8 cellular contexts compared by ENCODE assay signal in genomic region chr12:55681142-55682077, GRCh38. TPM values are rescaled to one million over a fixed set of nuclear protein-coding genes. Genes with fewer than 3 reads are reported as not detected.
DNase-seq lines count a peak whose midpoint lies in the region; ATAC-seq and TF ChIP-seq lines count a peak whose summit lies in the region.

No MANE protein-coding gene starts in this region.

- peak overlapping the region in 1 of 10 donors; percentile 26 for H3K27ac Mint-ChIP-seq in naive thymus-derived CD8-positive, alpha-beta T cell

- H3K36me3 Mint-ChIP-seq in naive thymus-derived CD8-positive, alpha-beta T cell = no peaks in the 10 kb centered on the region

- ATAC-seq in RWPE2 (ENCODE audit: low read depth) (peak; percentile 81), HG02870 (IDR thresholded peaks at IDR 0.05; ENCODE audit: unreplicated experiment) (no peak)
- peak in 1 of 2 donors; percentile 45 for ATAC-seq in naive thymus-derived CD8-positive, alpha-beta T cell

- H3K4me1 Mint-ChIP-seq in naive thymus-derived CD8-positive, alpha-beta T cell = peaks cover 13 to 28% (median 15%) of the 10 kb centered on the region in 4 donors

- peak; percentile 46 for TF ChIP-seq CTCF in HFF-Myc (IDR thresholded peaks at IDR 0.05; ENCODE audit: low read depth, low read length, missing control alignments)
- TF ChIP-seq CTCF in RWPE2 (IDR thresholded peaks at IDR 0.05; ENCODE audit: poor library complexity, severe bottlenecking) = peak; percentile 64

- no peaks in the 10 kb centered on the region for H3K4me1 ChIP-seq in RWPE2 (ENCODE audit: insufficient read depth, poor library complexity, severe bottlenecking)

- H3K36me3 ChIP-seq in RWPE2 (ENCODE audit: low read depth) = no peaks in the 10 kb centered on the region

- H3K9me3 Mint-ChIP-seq in naive thymus-derived CD8-positive, alpha-beta T cell = no peaks in the 10 kb centered on the region

- POLR2A ChIA-PET in naive thymus-derived CD8-positive, alpha-beta T cell (lab: Charles Lee) = no interaction called here

- no peaks in the 10 kb centered on the region for H3K27me3 ChIP-seq in RWPE2 (ENCODE audit: insufficient read depth, poor library complexity, severe bottlenecking)

- in situ Hi-C loops in Caki2 (cut with HindIII; ENCODE audit: low pct_unique_long_range_greater_than_20kb, low sequenced_read_pairs) = no loop called here

- DNase-seq in Caki2 (ENCODE audit: low read depth) = peak; percentile 92
- peak; percentile 48 for DNase-seq in HFF-Myc (ENCODE audit: extremely low read depth, low read depth)
- DNase-seq in RWPE2 (ENCODE audit: low spot score) = no peak
- DNase-seq in fibroblast of peridontal ligament (ENCODE audit: extremely low read depth) = peak; percentile 60
- DNase-seq in naive thymus-derived CD8-positive, alpha-beta T cell = no peak
- DNase-seq in activated CD8-positive, alpha-beta memory T cell treated with anti-CD3 and anti-CD28 coated beads for 24 hours = no peak
- DNase-seq in NCI-H2081 treated with DMSO at 0.1 percent for 48 hours (lab: John Stamatoyannopoulos, UW) = no peak

- H3K27me3 Mint-ChIP-seq in naive thymus-derived CD8-positive, alpha-beta T cell = peaks cover 7 to 22% (median 15%) of the 10 kb centered on the region in 5 donors

- H3K9me3 ChIP-seq in RWPE2 (ENCODE audit: severe bottlenecking) = no peaks in the 10 kb centered on the region

- H3K27ac ChIP-seq in RWPE2 (ENCODE audit: poor library complexity, severe bottlenecking) = no peak overlapping the region

- peak overlapping the region; percentile 34 for H3K4me3 ChIP-seq in HFF-Myc (replicated peaks; ENCODE audit: low read depth, low read length)
- no peak overlapping the region for H3K4me3 ChIP-seq in RWPE2 (ENCODE audit: severe bottlenecking)

- H3K4me3 Mint-ChIP-seq in naive thymus-derived CD8-positive, alpha-beta T cell = peak overlapping the region in 7 of 10 donors; percentile 18 to 68 (median 39)

RNA-seq across cellular contexts. Expression of gene ITGA7, which starts 26.3 kb away (rescaled TPM):
- 1.3 and 10.7 TPM in 2 replicates for total RNA-seq in Caki2 (2014; rRNA removed; shearing (Covaris generic); ENCODE audit: low replicate concordance)
- 1 to 10 TPM; 5.2 to 7.0 TPM for total RNA-seq in naive thymus-derived CD8-positive, alpha-beta T cell
- 1 to 10 TPM in 2 of 3 donors, not detected in 1; 1.5 to 1.7 TPM for polyA plus RNA-seq in naive thymus-derived CD8-positive, alpha-beta T cell

RNA-seq across cellular contexts. Expression of gene BLOC1S1, which starts 34.4 kb away (rescaled TPM):
- total RNA-seq in Caki2 (2014; rRNA removed; shearing (Covaris generic); ENCODE audit: low replicate concordance) = 184 and 309 TPM in 2 replicates
- 10 to 100 TPM; 62.9 to 65.7 TPM for total RNA-seq in naive thymus-derived CD8-positive, alpha-beta T cell
- polyA plus RNA-seq in naive thymus-derived CD8-positive, alpha-beta T cell = 100 to 1,000 TPM in 2 of 3 donors, 10 to 100 TPM in 1; 84.3 to 133 (median 117) TPM

RNA-seq across cellular contexts. Expression of gene RDH5, which starts 38.8 kb away (rescaled TPM):
- 2.0 and 2.9 TPM in 2 replicates for total RNA-seq in Caki2 (2014; rRNA removed; shearing (Covaris generic); ENCODE audit: low replicate concordance)
- 10 to 100 TPM; 28.8 to 30.4 TPM for total RNA-seq in naive thymus-derived CD8-positive, alpha-beta T cell
- polyA plus RNA-seq in naive thymus-derived CD8-positive, alpha-beta T cell = 1 to 10 TPM in 2 of 3 donors, not detected in 1; 1.0 to 1.4 TPM

RNA-seq across cellular contexts. Expression of gene OR10P1, which starts 44.7 kb away (rescaled TPM):
- not detected in 2 replicates for total RNA-seq in Caki2 (2014; rRNA removed; shearing (Covaris generic); ENCODE audit: low replicate concordance)
- not detected for total RNA-seq in naive thymus-derived CD8-positive, alpha-beta T cell
- not detected for polyA plus RNA-seq in naive thymus-derived CD8-positive, alpha-beta T cell

RNA-seq across cellular contexts. Expression of gene CD63, which starts 47.4 kb away (rescaled TPM):
- total RNA-seq in Caki2 (2014; rRNA removed; shearing (Covaris generic); ENCODE audit: low replicate concordance) = 1,384 and 1,429 TPM in 2 replicates
- total RNA-seq in naive thymus-derived CD8-positive, alpha-beta T cell = 10 to 100 TPM; 41.0 to 46.5 TPM
- 100 to 1,000 TPM; 119 to 412 (median 135) TPM for polyA plus RNA-seq in naive thymus-derived CD8-positive, alpha-beta T cell

Comparison
In these comparisons a context has a peak if more than half of its experiments do, and no peak if none do; other contexts are left out.
1. DNase-seq: peak in Caki2 (single experiment), HFF-Myc (single experiment) and fibroblast of peridontal ligament (single experiment); none in RWPE2 (single experiment), naive thymus-derived CD8-positive, alpha-beta T cell (0 of 10), activated CD8-positive, alpha-beta memory T cell treated with anti-CD3 and anti-CD28 coated beads for 24 hours (single experiment) and NCI-H2081 treated with DMSO at 0.1 percent for 48 hours (single experiment).